ENCODE assay signal across 8 cellular contexts in the genomic region with DNA sequence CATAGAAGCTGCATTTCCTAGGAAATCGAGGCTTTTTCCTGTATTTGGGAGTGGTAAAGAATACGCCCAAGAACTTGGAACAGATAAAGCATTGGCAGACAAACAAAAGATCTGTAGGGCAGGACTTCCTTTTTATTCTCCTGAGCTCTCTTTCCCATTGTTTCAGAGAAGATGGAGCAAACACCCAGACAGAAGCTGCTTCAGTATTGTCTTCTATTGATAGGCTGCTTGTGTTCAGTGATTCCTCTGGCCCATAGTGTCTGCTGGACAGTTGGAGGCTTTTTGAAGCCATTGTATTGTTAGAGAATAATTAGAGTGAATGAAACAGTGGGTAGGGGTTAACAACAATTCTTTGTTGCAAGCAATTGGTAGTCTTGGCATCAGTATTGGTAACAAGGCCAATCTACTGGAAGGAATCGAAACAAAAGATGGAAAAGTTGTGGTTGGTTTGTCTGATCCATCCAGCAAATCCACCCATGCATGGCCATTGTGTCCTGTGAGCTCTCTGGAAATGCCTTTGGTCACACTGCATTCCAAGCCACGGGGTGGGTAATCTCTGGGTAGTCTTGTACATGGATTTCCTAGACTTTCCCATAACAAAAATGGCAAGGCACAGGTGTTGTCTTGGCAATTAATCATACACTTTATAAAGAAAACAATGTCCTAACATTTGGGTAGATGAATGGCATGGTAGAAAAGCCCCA.
DNase-seq lines count a peak whose midpoint lies in the region; ATAC-seq and TF ChIP-seq lines count a peak whose summit lies in the region.

No MANE protein-coding gene starts in this region.

- no peak for TF ChIP-seq CTCF in right atrium auricular region (IDR thresholded peaks at IDR 0.05)
- no peak for TF ChIP-seq CTCF in sigmoid colon (IDR thresholded peaks at IDR 0.05)
- no peak for TF ChIP-seq CTCF in vagina (IDR thresholded peaks at IDR 0.05)

- TF ChIP-seq POLR2A in sigmoid colon (IDR thresholded peaks at IDR 0.05) (no peak), vagina (IDR thresholded peaks at IDR 0.05) (no peak)

- H3K27me3 ChIP-seq in right atrium auricular region, result no peaks in the 10 kb centered on the region
- H3K27me3 ChIP-seq in sigmoid colon, result no peaks in the 10 kb centered on the region
- H3K27me3 ChIP-seq in vagina, result no peaks in the 10 kb centered on the region

- no peak for TF ChIP-seq EP300 in sigmoid colon (IDR thresholded peaks at IDR 0.05)

- intact Hi-C loops in left cardiac atrium (cut with DNase I), result no loop called here
- intact Hi-C loops in left colon (cut with DNase I, micrococcal nuclease), result loop anchor here (10.0 kb wide), 2 partner anchors 300 to 570 kb away; no protein-coding TSS in a partner anchor
- intact Hi-C loops in sigmoid colon (cut with DNase I), result loop anchor here (2.0 to 5.0 kb wide), 2 partner anchors 102 to 300 kb away; no protein-coding TSS in a partner anchor
- intact Hi-C loops in vagina (cut with DNase I), result no loop called here

- H3K27ac ChIP-seq in right atrium auricular region, result peak overlapping the region; percentile 85 to 87
- peak overlapping the region; percentile 81 to 90 (median 88) for H3K27ac ChIP-seq in sigmoid colon
- peak overlapping the region; percentile 92 for H3K27ac ChIP-seq in vagina

- DNase-seq in right atrium auricular region (ENCODE audit: low spot score), result no peak
- no peak for DNase-seq in left cardiac atrium
- DNase-seq in left colon, result no peak
- DNase-seq in sigmoid colon, result no peak
- DNase-seq in vagina (ENCODE audit: extremely low spot score in 2 of 2), result no peak
- no peak for DNase-seq in foreskin melanocyte
- no peak for DNase-seq in stimulated activated CD4-positive, alpha-beta T cell treated with anti-CD3 and anti-CD28 coated beads, Interleukin-1b, Interleukin-23, amount 100 ng/mL, for 48 hours
- DNase-seq in NCI-H2196 (lab: John Stamatoyannopoulos, UW; ENCODE audit: unreplicated experiment), result no peak

- no peaks in the 10 kb centered on the region for H3K9me3 ChIP-seq in right atrium auricular region
- H3K9me3 ChIP-seq in sigmoid colon, result no peaks in the 10 kb centered on the region
- no peaks in the 10 kb centered on the region for H3K9me3 ChIP-seq in vagina

- H3K4me1 ChIP-seq in right atrium auricular region (peaks cover 4 to 73% of the 10 kb centered on the region in 2 donors), sigmoid colon (peaks cover 0 to 99% (median 94%) of the 10 kb centered on the region in 4 donors), vagina (peaks cover 74% of the 10 kb centered on the region)

- H3K4me3 ChIP-seq in right atrium auricular region (no peak overlapping the region), sigmoid colon (no peak overlapping the region), vagina (no peak overlapping the region)

- no peaks in the 10 kb centered on the region for H3K36me3 ChIP-seq in right atrium auricular region
- H3K36me3 ChIP-seq in sigmoid colon, result no peaks in the 10 kb centered on the region
- H3K36me3 ChIP-seq in vagina, result no peaks in the 10 kb centered on the region

- ATAC-seq in left cardiac atrium, result no peak
- peak; percentile 16 for ATAC-seq in left colon

- WGBS in sigmoid colon, 2 donors, result 37 to 47% methylated on average over 4 of the region's 4 CpGs

Comparison
In these comparisons a context has a peak if more than half of its experiments do, and no peak if none do; other contexts are left out.
1. intact Hi-C loops: an anchor here in left colon (10.0 kb wide) and sigmoid colon (2.0 to 5.0 kb wide); none called in left cardiac atrium and vagina.